Comparison of ENCODE assay signal across 10 cellular contexts in genomic region chr1:151512326-151512725, GRCh38. TPM values are rescaled to one million over a fixed set of nuclear protein-coding genes. Genes with fewer than 3 reads are reported as not detected.
DNase-seq lines count a peak whose midpoint lies in the region; ATAC-seq, FAIRE-seq and TF ChIP-seq lines count a peak whose summit lies in the region.
"Had no signal": no experiment of that assay in that cellular context is flagged by ENCODE, and none has a peak within 500 bp of the region (broad histone marks: within the 10 kb centered on the region; RNA-seq: fewer than 3 reads in every experiment).

No MANE protein-coding gene starts in this region.

- SMC1A ChIA-PET in GM12878 (lab: Charles Lee; ENCODE audit: uncharacterized antibody, unreplicated experiment): no interaction called here

- no TSS peak for BruUV-seq in GM12878 (replicated peaks; lab: Mats Ljungman, UMichigan)

- H3K4me2 ChIP-seq in GM12878 (ENCODE audit: control insufficient read depth, insufficient read depth): peak overlapping the region; percentile 98

- no peak for FAIRE-seq in GM12878 (lab: Jason Lieb, UNC)

- no peaks in the 10 kb centered on the region for H3K36me3 ChIP-seq in H7 (replicated peaks; ENCODE audit: control insufficient read depth, insufficient read depth, low read length)
- no peaks in the 10 kb centered on the region for H3K36me3 ChIP-seq in GM12878 (ENCODE audit: control insufficient read depth in 2 of 2, insufficient read depth in 2 of 2, low read length in 1 of 2)
- no peaks in the 10 kb centered on the region for H3K36me3 ChIP-seq in lower lobe of right lung
- H3K36me3 ChIP-seq: right atrium auricular region, uterus had no signal

- no peaks in the 10 kb centered on the region for H3K27me3 ChIP-seq in H7 (ENCODE audit: control insufficient read depth, insufficient read depth, low read length)
- peaks cover 6 to 7% of the 10 kb centered on the region in 2 experiments for H3K27me3 ChIP-seq in GM12878 (replicated peaks in 1 of 2; ENCODE audit: control insufficient read depth in 2 of 2, insufficient read depth in 2 of 2, low read length in 1 of 2)
- no peaks in the 10 kb centered on the region for H3K27me3 ChIP-seq in lower lobe of right lung (ENCODE audit: low read depth)
- H3K27me3 ChIP-seq: right atrium auricular region, uterus had no signal

- H3K4me3 ChIP-seq in H7 (ENCODE audit: insufficient read depth, low read depth, low read length) (peak overlapping the region; percentile 73), GM12878 (peak overlapping the region; percentile 65; the same call in 1 of the 2 replicates), lower lobe of right lung (peak overlapping the region; percentile 82)

- H3K79me2 ChIP-seq in GM12878 (ENCODE audit: control insufficient read depth, insufficient read depth, low read length): no peaks in the 10 kb centered on the region

- POLR2A ChIA-PET in GM12878 (lab: Charles Lee): no interaction called here

- intact Hi-C loops in GM12878 (cut with micrococcal nuclease; ENCODE audit: unreplicated experiment) (loop anchor here (5.0 kb wide), 1 partner anchor 70 kb away; no protein-coding TSS in a partner anchor), lower lobe of right lung (cut with DNase I) (no loop called here)

- ATAC-seq in GM12878 (no peak), lower lobe of right lung (no peak), HG03095 (IDR thresholded peaks at IDR 0.05; ENCODE audit: unreplicated experiment) (no peak), HG02981 (IDR thresholded peaks at IDR 0.05; ENCODE audit: unreplicated experiment) (no peak)

- in situ Hi-C loops in GM12878 (cut with MboI): loop anchor here (5.0 kb wide), 1 partner anchor 65 kb away; no protein-coding TSS in a partner anchor

- DNase-seq in H7 (no peak), GM12878 (ENCODE audit: low read depth, low spot score) (no peak), lower lobe of right lung (no peak), NCI-H82 (lab: John Stamatoyannopoulos, UW) (no peak)
- DNase-seq in stimulated activated CD4-positive, alpha-beta T cell treated with anti-CD3 and anti-CD28 coated beads, Interleukin-4, amount 100 ng/mL, for 1 hour: no peak

- RAD21 ChIA-PET in GM12878 (lab: Charles Lee; ENCODE audit: unreplicated experiment): no interaction called here

- TF ChIP-seq EP300 in GM12878 (IDR thresholded peaks at IDR 0.05; ENCODE audit: borderline replicate concordance in 1 of 2, control insufficient read depth in 1 of 2, low read depth in 2 of 2, low read length in 2 of 2): no peak

- TF ChIP-seq RAD21 in GM12878 (IDR thresholded peaks at IDR 0.05; ENCODE audit: insufficient read depth, low read depth, low read length): no peak

- no peak for TF ChIP-seq CTCF in 22Rv1 (IDR thresholded peaks at IDR 0.05)
- no peak for TF ChIP-seq CTCF in GM12878 (IDR thresholded peaks at IDR 0.05 in 2 of 3, conservative IDR thresholded peaks at IDR 0.05 in 1 of 3; ENCODE audit: control insufficient read depth in 2 of 3, extremely low read depth in 1 of 3, insufficient read depth in 1 of 3, low read depth in 3 of 3, low read length in 3 of 3)
- TF ChIP-seq CTCF in lower lobe of right lung (IDR thresholded peaks at IDR 0.05): no peak

- peaks cover 23% of the 10 kb centered on the region for H3K4me1 ChIP-seq in GM12878 (ENCODE audit: control insufficient read depth, insufficient read depth, low read length)
- H3K4me1 ChIP-seq in lower lobe of right lung: peaks cover 30% of the 10 kb centered on the region

- H2AFZ ChIP-seq in GM12878 (ENCODE audit: control insufficient read depth, low read depth, low read length): no peak overlapping the region

- CTCF ChIA-PET in GM12878 (lab: Yijun Ruan, JAX): no interaction called here

- H3K9ac ChIP-seq in GM12878 (ENCODE audit: control insufficient read depth, insufficient read depth, low read length): no peak overlapping the region

- H3K27ac ChIP-seq in 22Rv1 (peak overlapping the region; percentile 99), GM12878 (ENCODE audit: control insufficient read depth, insufficient read depth) (no peak overlapping the region), lower lobe of right lung (peak overlapping the region; percentile 72)

- no peaks in the 10 kb centered on the region for H4K20me1 ChIP-seq in GM12878 (ENCODE audit: control insufficient read depth, insufficient read depth)

- WGBS in GM12878 (ENCODE audit: insufficient coverage, insufficient replicate concordance, low lambda C conversion rate, missing lambda C conversion rate): 59% methylated on average over 4 of the region's 4 CpGs

- H3K9me3 ChIP-seq in GM12878 (replicated peaks; ENCODE audit: control insufficient read depth, insufficient read depth, low read length) (no peaks in the 10 kb centered on the region), lower lobe of right lung (no peaks in the 10 kb centered on the region)
- H3K9me3 ChIP-seq: right atrium auricular region, uterus had no signal

- TF ChIP-seq POLR2A in GM12878 (IDR thresholded peaks at IDR 0.05; ENCODE audit: low read depth, low read length): no peak

TF ChIP-seq in GM12878, 131 proteins besides CTCF, POLR2A, EP300 and RAD21 (continues in another document):
- TF ChIP-seq SMAD1 (IDR thresholded peaks at IDR 0.05; ENCODE audit: low read depth, partially characterized antibody) (no peak), SIX5 (IDR thresholded peaks at IDR 0.05; ENCODE audit: low read depth, low read length, severe bottlenecking) (no peak)

RNA-seq across cellular contexts. Expression of gene CGN, which starts 1.1 kb away (rescaled TPM):
- total RNA-seq in H7 (2014; rRNA removed; shearing (Covaris generic)): 18.5 and 20.3 TPM in 2 replicates
- 1.6 and 4.0 TPM in 2 replicates for total RNA-seq in GM12878 (2013; cell fraction: nucleolus; rRNA removed)
- total RNA-seq in GM12878 (2014; rRNA removed) (2.9 and 3.9 TPM in 2 replicates), GM12878 (2014; rRNA removed; fragmentation: Illumina TruSeq; extraction: Trizol) (2.7 and 3.0 TPM in 2 replicates), GM12878 (2021) (6.5 and 6.6 TPM in 2 replicates), lower lobe of right lung (52.9 TPM)
- polyA plus RNA-seq in GM12878 (2011; ENCODE audit: low read depth): 0.96 TPM
- polyA plus RNA-seq in GM12878 (2011; rRNA removed) (0.11 and 0.20 TPM in 2 replicates), GM12878 (2014; fragmentation: Illumina TruSeq; extraction: Trizol) (6.0 and 6.5 TPM in 2 replicates), GM12878 (2014; fragmentation: Nextera tagmentation; extraction: Ambion mirVana) (1 to 10 TPM in 1 of 2 experiments, under 1 TPM in 1; 0.47 to 1.8 TPM), GM12878 (2014; rRNA removed) (3.8 and 3.9 TPM in 2 replicates), GM12878 (2016; fragmentation: Nextera tagmentation; extraction: Ambion mirVana) (1 to 10 TPM; 4.1 to 5.0 TPM)
- polyA plus RNA-seq in GM12878 (2011; cell fraction: cytosol; rRNA removed): 0.01 and 0.10 TPM in 2 replicates
- polyA plus RNA-seq in GM12878 (2011; cell fraction: nucleus; rRNA removed): 0.31 and 0.82 TPM in 2 replicates
- polyA plus RNA-seq in GM12878 (2012): 1.7 and 1.8 TPM in 2 replicates
- 0.31 TPM in 1 of 2 replicates, not detected in the other for polyA minus RNA-seq in GM12878 (2011; rRNA and poly(A)+ RNA removed)
- not detected in 2 replicates for polyA minus RNA-seq in GM12878 (2011; cell fraction: cytosol; rRNA and poly(A)+ RNA removed)
- 0.12 and 0.67 TPM in 2 replicates for polyA minus RNA-seq in GM12878 (2011; cell fraction: nucleus; rRNA and poly(A)+ RNA removed)

RNA-seq across cellular contexts. Expression of gene TUFT1, which starts 27.8 kb away (rescaled TPM):
- 11.3 and 11.9 TPM in 2 replicates for total RNA-seq in H7 (2014; rRNA removed; shearing (Covaris generic))
- not detected in 2 replicates for total RNA-seq in GM12878 (2013; cell fraction: nucleolus; rRNA removed)
- total RNA-seq in GM12878 (2014; rRNA removed) (2.7 and 4.3 TPM in 2 replicates), GM12878 (2014; rRNA removed; fragmentation: Illumina TruSeq; extraction: Trizol) (2.9 and 3.2 TPM in 2 replicates), GM12878 (2021) (2.6 and 4.1 TPM in 2 replicates), lower lobe of right lung (10.5 TPM)
- polyA plus RNA-seq in GM12878 (2011; ENCODE audit: low read depth): 0.83 TPM
- polyA plus RNA-seq in GM12878 (2011; rRNA removed) (0.08 TPM in 1 of 2 replicates, not detected in the other), GM12878 (2014; fragmentation: Illumina TruSeq; extraction: Trizol) (3.6 and 4.0 TPM in 2 replicates), GM12878 (2014; fragmentation: Nextera tagmentation; extraction: Ambion mirVana) (1 to 10 TPM; 3.7 to 4.3 TPM), GM12878 (2014; rRNA removed) (3.2 and 4.0 TPM in 2 replicates), GM12878 (2016; fragmentation: Nextera tagmentation; extraction: Ambion mirVana) (1 to 10 TPM; 2.2 to 2.8 TPM)
- polyA plus RNA-seq in GM12878 (2011; cell fraction: cytosol; rRNA removed): 0.05 and 0.15 TPM in 2 replicates
- 0.10 TPM in 1 of 2 replicates, not detected in the other for polyA plus RNA-seq in GM12878 (2011; cell fraction: nucleus; rRNA removed)
- 1.6 and 1.9 TPM in 2 replicates for polyA plus RNA-seq in GM12878 (2012)
- polyA minus RNA-seq in GM12878 (2011; rRNA and poly(A)+ RNA removed): 0.31 TPM in 1 of 2 replicates, not detected in the other
- 0.42 TPM in 1 of 2 replicates, not detected in the other for polyA minus RNA-seq in GM12878 (2011; cell fraction: cytosol; rRNA and poly(A)+ RNA removed)
- not detected in 2 replicates for polyA minus RNA-seq in GM12878 (2011; cell fraction: nucleus; rRNA and poly(A)+ RNA removed)

RNA-seq across cellular contexts. Expression of gene POGZ, which starts 53.0 kb away (rescaled TPM):
- total RNA-seq in H7 (2014; rRNA removed; shearing (Covaris generic)): 44.7 and 56.5 TPM in 2 replicates
- 197 and 222 TPM in 2 replicates for total RNA-seq in GM12878 (2013; cell fraction: nucleolus; rRNA removed)
- total RNA-seq in GM12878 (2014; rRNA removed) (32.5 and 33.0 TPM in 2 replicates), GM12878 (2014; rRNA removed; fragmentation: Illumina TruSeq; extraction: Trizol) (39.1 and 44.9 TPM in 2 replicates), GM12878 (2021) (80.6 and 84.4 TPM in 2 replicates), lower lobe of right lung (98.1 TPM)
- polyA plus RNA-seq in GM12878 (2011; ENCODE audit: low read depth): 25.3 TPM
- polyA plus RNA-seq in GM12878 (2011; rRNA removed) (41.2 and 62.2 TPM in 2 replicates), GM12878 (2014; fragmentation: Illumina TruSeq; extraction: Trizol) (64.4 and 74.5 TPM in 2 replicates), GM12878 (2014; fragmentation: Nextera tagmentation; extraction: Ambion mirVana) (10 to 100 TPM; 11.3 to 26.9 TPM), GM12878 (2014; rRNA removed) (46.8 and 47.4 TPM in 2 replicates), GM12878 (2016; fragmentation: Nextera tagmentation; extraction: Ambion mirVana) (10 to 100 TPM; 13.3 to 19.6 TPM)
- 34.2 and 45.4 TPM in 2 replicates for polyA plus RNA-seq in GM12878 (2011; cell fraction: cytosol; rRNA removed)
- 110 and 121 TPM in 2 replicates for polyA plus RNA-seq in GM12878 (2011; cell fraction: nucleus; rRNA removed)
- 34.9 and 39.5 TPM in 2 replicates for polyA plus RNA-seq in GM12878 (2012)
- polyA minus RNA-seq in GM12878 (2011; rRNA and poly(A)+ RNA removed): 100 and 151 TPM in 2 replicates
- 21.8 and 33.8 TPM in 2 replicates for polyA minus RNA-seq in GM12878 (2011; cell fraction: cytosol; rRNA and poly(A)+ RNA removed)
- 56.3 and 104 TPM in 2 replicates for polyA minus RNA-seq in GM12878 (2011; cell fraction: nucleus; rRNA and poly(A)+ RNA removed)
